Comparison of ENCODE assay signal across 18 cellular contexts in the genomic region with DNA sequence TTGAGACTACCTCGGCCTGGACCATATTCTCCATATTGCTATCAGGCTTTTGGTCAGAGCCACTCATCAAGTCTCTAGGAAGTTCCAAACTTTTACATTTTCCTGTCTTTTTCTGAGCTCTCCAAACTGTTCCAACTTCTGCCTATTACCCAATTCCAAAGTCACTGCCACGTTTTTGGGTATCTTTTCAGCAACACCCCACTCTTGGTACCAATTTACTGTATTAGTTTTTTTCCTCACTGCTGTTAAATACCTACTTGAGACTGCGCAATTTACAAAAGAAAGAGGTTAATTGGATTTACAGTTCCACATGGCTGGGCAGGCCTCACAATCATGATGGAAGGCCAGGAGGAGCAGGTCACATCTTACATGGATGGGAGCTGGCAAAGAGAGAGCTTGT.
DNase-seq lines count a peak whose midpoint lies in the region; ATAC-seq and TF ChIP-seq lines count a peak whose summit lies in the region.
"Had no signal": no experiment of that assay in that cellular context is flagged by ENCODE, and none has a peak within 500 bp of the region (broad histone marks: within the 10 kb centered on the region; RNA-seq: fewer than 3 reads in every experiment).

No MANE protein-coding gene starts in this region.

- H3K27me3 Mint-ChIP-seq in endodermal cell (ENCODE audit: insufficient read depth), result no peaks in the 10 kb centered on the region
- no peaks in the 10 kb centered on the region for H3K27me3 Mint-ChIP-seq in activated T-cell treated with anti-CD3 and anti-CD28 coated beads, Interleukin-2, amount 50 U/mL, for 72 hours (ENCODE audit: low read depth)
- H3K27me3 Mint-ChIP-seq: B cell; CD4-positive, alpha-beta T cell had no signal

- H3K4me3 Mint-ChIP-seq in endodermal cell, result no peak overlapping the region
- H3K4me3 Mint-ChIP-seq in activated T-cell treated with anti-CD3 and anti-CD28 coated beads, Interleukin-2, amount 50 U/mL, for 72 hours, result no peak overlapping the region
- H3K4me3 Mint-ChIP-seq: B cell; CD4-positive, alpha-beta T cell; CD8-positive, alpha-beta T cell had no signal

- H3K27ac Mint-ChIP-seq in endodermal cell, result no peak overlapping the region
- H3K27ac Mint-ChIP-seq in activated T-cell treated with anti-CD3 and anti-CD28 coated beads, Interleukin-2, amount 50 U/mL, for 72 hours, result no peak overlapping the region
- H3K27ac Mint-ChIP-seq: B cell; CD4-positive, alpha-beta T cell; CD8-positive, alpha-beta T cell had no signal

- peaks cover 7% of the 10 kb centered on the region for H3K4me1 Mint-ChIP-seq in endodermal cell
- H3K4me1 Mint-ChIP-seq in activated T-cell treated with anti-CD3 and anti-CD28 coated beads, Interleukin-2, amount 50 U/mL, for 72 hours (ENCODE audit: low read depth), result no peaks in the 10 kb centered on the region

- H3K4me1 ChIP-seq in HEK293 (ENCODE audit: control insufficient read depth, insufficient read depth, low read length), result peaks cover 6% of the 10 kb centered on the region; the same call in 1 of the 2 replicates
- H3K4me1 ChIP-seq in endodermal cell (ENCODE audit: control insufficient read depth, insufficient read depth, low read length), result no peaks in the 10 kb centered on the region
- H3K4me1 ChIP-seq: A549; BLaER1 treated with 17β-estradiol and CSF1 and Interleukin-3, amounts not matched to agents 10 nM and 100 nM had no signal

- H3K36me3 ChIP-seq in HEK293 (ENCODE audit: control insufficient read depth in 2 of 2, insufficient read depth in 1 of 2, low read length in 2 of 2) (no peaks in the 10 kb centered on the region), endodermal cell (ENCODE audit: control insufficient read depth, insufficient read depth, low read length) (no peaks in the 10 kb centered on the region)

- POLR2A ChIA-PET in HEK293 (lab: Yijun Ruan, JAX), result no interaction called here

- CTCF ChIA-PET in HEK293 (lab: Yijun Ruan, JAX), result no interaction called here

- no peak for ATAC-seq in activated T-cell treated with anti-CD3 and anti-CD28 coated beads, Interleukin-2, amount 50 U/mL, for 72 hours (replicated peaks in 1 of 2)
- ATAC-seq: A549; CD8-positive, alpha-beta T cell; GM12878 had no signal

- peak; percentile 20 for DNase-seq in SK-N-DZ (ENCODE audit: low spot score)
- DNase-seq in endodermal cell, result no peak
- no peak for DNase-seq in activated T-cell treated with anti-CD3 and anti-CD28 coated beads, Interleukin-2, amount 50 U/mL, for 72 hours
- no peak for DNase-seq in GF-D8 (lab: John Stamatoyannopoulos, UW)
- DNase-seq in activated naive CD4-positive, alpha-beta T cell treated with anti-CD3 and anti-CD28 coated beads, Interleukin-2, amount 50 U/mL, for 16 hours, result no peak
- DNase-seq: AML-193; Caco-2; Calu3; CD4-positive, alpha-beta T cell; CD8-positive, alpha-beta T cell; DMS79 treated with DMSO at 0.1 percent for 48 hours had no signal

- no peak overlapping the region for H3K9ac ChIP-seq in endodermal cell (ENCODE audit: extremely low read depth, low read length, poor library complexity, severe bottlenecking)
- H3K9ac ChIP-seq: BLaER1 treated with 17β-estradiol and CSF1 and Interleukin-3, amounts not matched to agents 10 nM and 100 nM had no signal

- H3K27ac ChIP-seq in HEK293 (ENCODE audit: extremely low read depth, low read depth, low read length) (no peak overlapping the region), endodermal cell (ENCODE audit: low read depth, low read length) (no peak overlapping the region)
- H3K27ac ChIP-seq: 22Rv1; A549; BLaER1 treated with 17β-estradiol and CSF1 and Interleukin-3, amounts not matched to agents 10 nM and 100 nM; C4-2B had no signal

- peaks cover 45% of the 10 kb centered on the region for H3K9me3 Mint-ChIP-seq in endodermal cell
- H3K9me3 Mint-ChIP-seq in activated T-cell treated with anti-CD3 and anti-CD28 coated beads, Interleukin-2, amount 50 U/mL, for 72 hours, result peaks cover 4 to 13% of the 10 kb centered on the region in 2 donors

- no peaks in the 10 kb centered on the region for H3K9me3 ChIP-seq in HEK293 (ENCODE audit: control insufficient read depth, insufficient read depth, low read depth, low read length)
- peaks cover 39% of the 10 kb centered on the region for H3K9me3 ChIP-seq in endodermal cell (ENCODE audit: control insufficient read depth, low read length)

- 78 to 88% methylated on average over 2 to 3 of the region's 3 CpGs for WGBS in endodermal cell (ENCODE audit: insufficient coverage in 1 of 2, insufficient read length in 1 of 2), 2 experiments

- no peaks in the 10 kb centered on the region for H3K27me3 ChIP-seq in endodermal cell (ENCODE audit: control insufficient read depth, insufficient read depth, low read length, poor library complexity, severe bottlenecking)
- H3K27me3 ChIP-seq: BLaER1 treated with 17β-estradiol and CSF1 and Interleukin-3, amounts not matched to agents 10 nM and 100 nM had no signal

- H3K36me3 Mint-ChIP-seq in endodermal cell (ENCODE audit: low read depth), result peaks cover 19% of the 10 kb centered on the region
- peaks cover 2% of the 10 kb centered on the region in 2 donors for H3K36me3 Mint-ChIP-seq in activated T-cell treated with anti-CD3 and anti-CD28 coated beads, Interleukin-2, amount 50 U/mL, for 72 hours (ENCODE audit: insufficient read depth in 2 of 2)
- H3K36me3 Mint-ChIP-seq: CD8-positive, alpha-beta T cell had no signal

- no peak overlapping the region for H3K4me3 ChIP-seq in HEK293 (ENCODE audit: low read depth, low read length)
- H3K4me3 ChIP-seq in endodermal cell (ENCODE audit: low read length), result peak overlapping the region; percentile 38
- H3K4me3 ChIP-seq: A549; BLaER1 treated with 17β-estradiol and CSF1 and Interleukin-3, amounts not matched to agents 10 nM and 100 nM; GM12878 had no signal

- no peak for TF ChIP-seq CTCF in HEK293 (tag by site-specific recombination; IDR thresholded peaks at IDR 0.05)
- no peak for TF ChIP-seq CTCF in endodermal cell (conservative IDR thresholded peaks at IDR 0.05)

TF ChIP-seq in HEK293, 187 proteins besides CTCF, POLR2A, EP300 and RAD21:
- TF ChIP-seq ZNF707 (tag by site-specific recombination; IDR thresholded peaks at IDR 0.05) (peak; percentile 99), ZNF121 (tag by site-specific recombination; IDR thresholded peaks at IDR 0.05) (no peak), SP3 (tag by site-specific recombination; IDR thresholded peaks at IDR 0.05) (no peak), HOXD13 (CRISPR knock-in tag; IDR thresholded peaks at IDR 0.05; ENCODE audit: borderline replicate concordance) (no peak), ZNF624 (tag by site-specific recombination; IDR thresholded peaks at IDR 0.05) (no peak)
- TF ChIP-seq, protein P1, sequence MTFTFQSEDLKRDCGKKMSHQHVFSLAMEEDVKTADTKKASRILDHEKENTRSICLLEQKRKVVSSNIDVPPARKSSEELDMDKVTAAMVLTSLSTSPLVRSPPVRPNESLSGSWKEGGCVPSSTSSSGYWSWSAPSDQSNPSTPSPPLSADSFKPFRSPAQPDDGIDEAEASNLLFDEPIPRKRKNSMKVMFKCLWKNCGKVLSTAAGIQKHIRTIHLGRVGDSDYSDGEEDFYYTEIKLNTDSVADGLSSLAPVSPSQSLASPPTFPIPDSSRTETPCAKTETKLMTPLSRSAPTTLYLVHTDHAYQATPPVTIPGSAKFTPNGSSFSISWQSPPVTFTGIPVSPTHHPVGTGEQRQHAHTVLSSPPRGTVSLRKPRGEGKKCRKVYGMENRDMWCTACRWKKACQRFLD (tag by site-specific recombination; IDR thresholded peaks at IDR 0.05), result no peak
- TF ChIP-seq, protein P2, sequence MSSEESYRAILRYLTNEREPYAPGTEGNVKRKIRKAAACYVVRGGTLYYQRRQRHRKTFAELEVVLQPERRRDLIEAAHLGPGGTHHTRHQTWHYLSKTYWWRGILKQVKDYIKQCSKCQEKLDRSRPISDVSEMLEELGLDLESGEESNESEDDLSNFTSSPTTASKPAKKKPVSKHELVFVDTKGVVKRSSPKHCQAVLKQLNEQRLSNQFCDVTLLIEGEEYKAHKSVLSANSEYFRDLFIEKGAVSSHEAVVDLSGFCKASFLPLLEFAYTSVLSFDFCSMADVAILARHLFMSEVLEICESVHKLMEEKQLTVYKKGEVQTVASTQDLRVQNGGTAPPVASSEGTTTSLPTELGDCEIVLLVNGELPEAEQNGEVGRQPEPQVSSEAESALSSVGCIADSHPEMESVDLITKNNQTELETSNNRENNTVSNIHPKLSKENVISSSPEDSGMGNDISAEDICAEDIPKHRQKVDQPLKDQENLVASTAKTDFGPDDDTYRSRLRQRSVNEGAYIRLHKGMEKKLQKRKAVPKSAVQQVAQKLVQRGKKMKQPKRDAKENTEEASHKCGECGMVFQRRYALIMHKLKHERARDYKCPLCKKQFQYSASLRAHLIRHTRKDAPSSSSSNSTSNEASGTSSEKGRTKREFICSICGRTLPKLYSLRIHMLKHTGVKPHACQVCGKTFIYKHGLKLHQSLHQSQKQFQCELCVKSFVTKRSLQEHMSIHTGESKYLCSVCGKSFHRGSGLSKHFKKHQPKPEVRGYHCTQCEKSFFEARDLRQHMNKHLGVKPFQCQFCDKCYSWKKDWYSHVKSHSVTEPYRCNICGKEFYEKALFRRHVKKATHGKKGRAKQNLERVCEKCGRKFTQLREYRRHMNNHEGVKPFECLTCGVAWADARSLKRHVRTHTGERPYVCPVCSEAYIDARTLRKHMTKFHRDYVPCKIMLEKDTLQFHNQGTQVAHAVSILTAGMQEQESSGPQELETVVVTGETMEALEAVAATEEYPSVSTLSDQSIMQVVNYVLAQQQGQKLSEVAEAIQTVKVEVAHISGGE (tag by site-specific recombination; conservative IDR thresholded peaks at IDR 0.05; ENCODE audit: low read depth), result no peak
